ENCODE assay signal across 17 cellular contexts in the genomic region with DNA sequence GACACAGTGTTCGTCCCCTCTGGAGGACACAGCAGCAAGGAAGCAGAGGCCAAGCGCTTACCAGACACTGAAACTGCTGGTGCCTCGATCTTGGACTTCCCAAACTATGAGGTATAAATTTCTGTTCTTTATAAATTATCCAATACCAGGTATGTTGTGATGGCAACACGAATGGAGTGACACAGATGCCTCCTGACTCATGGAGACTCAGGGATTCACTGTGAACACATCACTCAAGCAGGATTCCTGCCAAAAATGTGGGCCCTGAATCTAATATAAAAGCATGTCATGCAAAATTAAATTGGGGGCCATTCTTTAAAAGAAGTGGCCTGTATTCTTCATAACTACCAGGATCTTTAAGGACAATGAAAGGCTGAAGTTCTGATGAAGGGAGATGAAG. TPM values are rescaled to one million over a fixed set of nuclear protein-coding genes. Genes with fewer than 3 reads are reported as not detected.
A peak's percentile ranks its signal among the peaks of the same experiment; 100 is the strongest.
DNase-seq lines count a peak whose midpoint lies in the region; ATAC-seq and TF ChIP-seq lines count a peak whose summit lies in the region.
"Had no signal": no experiment of that assay in that cellular context is flagged by ENCODE, and none has a peak within 500 bp of the region (broad histone marks: within the 10 kb centered on the region; RNA-seq: fewer than 3 reads in every experiment).

No MANE protein-coding gene starts in this region.

- no peak overlapping the region for H3K9ac ChIP-seq in GM23248

- in situ Hi-C loops in GM23248 (cut with MboI) = no loop called here

- H3K27ac ChIP-seq in GM23248 = no peak overlapping the region
- no peak overlapping the region for H3K27ac ChIP-seq in RWPE1
- H3K27ac ChIP-seq in foreskin keratinocyte = peak overlapping the region; percentile 16

- CTCF ChIA-PET in RWPE1 (lab: Yijun Ruan, JAX) = no interaction called here

- H3K4me2 ChIP-seq in GM23248 (ENCODE audit: unreplicated experiment) = no peak overlapping the region

- H4K20me1 ChIP-seq in GM23248 (ENCODE audit: insufficient read depth) = no peaks in the 10 kb centered on the region

- no peak overlapping the region for H2AFZ ChIP-seq in GM23248

- TF ChIP-seq CTCF in RWPE1 (conservative IDR thresholded peaks at IDR 0.05; ENCODE audit: low read depth) (no peak), foreskin keratinocyte (conservative IDR thresholded peaks at IDR 0.05) (no peak)

- WGBS in GM23248 (ENCODE audit: low coverage in 1 of 2, low lambda C conversion rate in 2 of 2, missing lambda C conversion rate in 2 of 2), 2 experiments = 74% methylated on average over 4 of the region's 4 CpGs

- H3K36me3 ChIP-seq in GM23248 (ENCODE audit: low read depth) = no peaks in the 10 kb centered on the region

- H3K9me2 ChIP-seq in GM23248 (ENCODE audit: insufficient read depth) = no peaks in the 10 kb centered on the region

- POLR2A ChIA-PET in RWPE1 (lab: Yijun Ruan, JAX; ENCODE audit: low non-redundant PET) = no interaction called here

- ATAC-seq in foreskin keratinocyte = peak; percentile 77
- ATAC-seq in HG03039 (IDR thresholded peaks at IDR 0.05; ENCODE audit: unreplicated experiment) = no peak
- no peak for ATAC-seq in GM21381 (IDR thresholded peaks at IDR 0.05; ENCODE audit: unreplicated experiment)
- ATAC-seq: Panc1 had no signal

- no peak overlapping the region for H3K4me3 ChIP-seq in GM23248

- H3K79me2 ChIP-seq in GM23248 (ENCODE audit: insufficient read depth) = no peaks in the 10 kb centered on the region

- H3K4me1 ChIP-seq in GM23248 (ENCODE audit: insufficient read depth) (peaks cover 12% of the 10 kb centered on the region; the same call in 1 of the 2 replicates), foreskin keratinocyte (no peaks in the 10 kb centered on the region)

- no peaks in the 10 kb centered on the region for H3K27me3 ChIP-seq in GM23248 (replicated peaks; ENCODE audit: insufficient read depth)
- peaks cover 13% of the 10 kb centered on the region for H3K27me3 ChIP-seq in foreskin keratinocyte

- no peaks in the 10 kb centered on the region for H3K9me3 ChIP-seq in GM23248 (ENCODE audit: low read depth)

- DNase-seq in AG08395 (ENCODE audit: low spot score) (peak; percentile 29), GM23248 (peak; percentile 85), RWPE1 (ENCODE audit: low spot score) (peak; percentile 31), foreskin keratinocyte (peak; percentile 42 to 65)
- no peak for DNase-seq in activated CD4-positive, alpha-beta T cell treated with anti-CD3 and anti-CD28 coated beads for 1 hour
- DNase-seq in activated effector memory CD4-positive, alpha-beta T cell treated with anti-CD3 and anti-CD28 coated beads, Interleukin-2, amount 50 U/mL, for 16 hours = no peak
- DNase-seq: DMS53, GDM1, NCI-H1092, NCI-H1694 treated with DMSO at 0.1 percent for 48 hours, NCI-H446, NCI-H748 treated with DMSO at 0.1 percent for 48 hours, SHP77 treated with DMSO at 0.1 percent for 48 hours had no signal

- no peaks in the 10 kb centered on the region for H3F3A ChIP-seq in GM23248 (ENCODE audit: insufficient read depth)

RNA-seq across cellular contexts. Expression of a gene that starts 52.5 kb away (rescaled TPM):
- 7.3 and 9.5 TPM in 2 replicates for total RNA-seq in GM23248 (2014; rRNA removed; shearing (Covaris generic))
- polyA plus RNA-seq in GM23248 (2016; fragmentation: Nextera tagmentation; extraction: Ambion mirVana) (2.4 TPM in 2 replicates), foreskin keratinocyte (1.1 and 1.3 TPM in 2 replicates)
- 2.2 and 2.8 TPM in 2 replicates for total RNA-seq in foreskin keratinocyte
- polyA plus RNA-seq: CD14-positive monocyte had no signal

Comparison
In these comparisons a context has a peak if more than half of its experiments do, and no peak if none do; other contexts are left out.
1. DNase-seq: peak in AG08395 (single experiment), GM23248 (single experiment), RWPE1 (single experiment) and foreskin keratinocyte (2 of 2); none in activated CD4-positive, alpha-beta T cell treated with anti-CD3 and anti-CD28 coated beads for 1 hour (single experiment) and activated effector memory CD4-positive, alpha-beta T cell treated with anti-CD3 and anti-CD28 coated beads, Interleukin-2, amount 50 U/mL, for 16 hours (single experiment).